Comparison of ENCODE assay signal across 18 cellular contexts in genomic region chr3:44883213-44883955, GRCh38. TPM values are rescaled to one million over a fixed set of nuclear protein-coding genes. Genes with fewer than 3 reads are reported as not detected.
A peak's percentile ranks its signal among the peaks of the same experiment; 100 is the strongest.
DNase-seq lines count a peak whose midpoint lies in the region; ATAC-seq and TF ChIP-seq lines count a peak whose summit lies in the region.
"Had no signal": no experiment of that assay in that cellular context is flagged by ENCODE, and none has a peak within 500 bp of the region (broad histone marks: within the 10 kb centered on the region; RNA-seq: fewer than 3 reads in every experiment).

No MANE protein-coding gene starts in this region.

- H3K9me3 Mint-ChIP-seq in endodermal cell: peaks cover 3% of the 10 kb centered on the region
- H3K9me3 Mint-ChIP-seq: activated naive CD8-positive, alpha-beta T cell treated with anti-CD3 and anti-CD28 coated beads, Interleukin-2, amount 10 ng/mL, durations not matched to agents 7 days and 5 days; CD8-positive, alpha-beta T cell; nephron; T-helper 1 cell treated with Interleukin-12 subunit alpha and Interleukin-12 subunit beta and Interleukin-4 antibody, amounts not matched to agents 30 μg/mL and 1 μg/mL, for 36 hours had no signal

- DNase-seq in DMS 273 (lab: John Stamatoyannopoulos, UW; ENCODE audit: unreplicated experiment): peak; percentile 4
- no peak for DNase-seq in DMS 273 treated with DMSO at 0.1 percent for 48 hours (lab: John Stamatoyannopoulos, UW)
- no peak for DNase-seq in PC-9
- peak; percentile 38 for DNase-seq in endodermal cell
- no peak for DNase-seq in trophoblast cell
- no peak for DNase-seq in LoVo (ENCODE audit: low spot score)
- DNase-seq in left lung: no peak
- DNase-seq in NK-92 treated with Interleukin-12 subunit alpha and Interleukin-12 subunit beta, amount 100 ng/mL, for 24 hours (lab: John Stamatoyannopoulos, UW): no peak
- DNase-seq: activated CD4-positive, alpha-beta T cell treated with anti-CD3 and anti-CD28 coated beads for 36 hours; activated naive CD8-positive, alpha-beta T cell treated with anti-CD3 and anti-CD28 coated beads, Interleukin-2, amount 10 ng/mL, durations not matched to agents 7 days and 5 days; CD8-positive, alpha-beta T cell; cerebellar nuclear complex had no signal

- no peak overlapping the region for H3K4me3 Mint-ChIP-seq in endodermal cell
- H3K4me3 Mint-ChIP-seq: activated CD4-positive, alpha-beta T cell treated with anti-CD3 and anti-CD28 coated beads for 36 hours; activated naive CD8-positive, alpha-beta T cell treated with anti-CD3 and anti-CD28 coated beads, Interleukin-2, amount 10 ng/mL, durations not matched to agents 7 days and 5 days; CD8-positive, alpha-beta T cell; nephron; T-helper 1 cell treated with Interleukin-12 subunit alpha and Interleukin-12 subunit beta and Interleukin-4 antibody, amounts not matched to agents 30 μg/mL and 1 μg/mL, for 36 hours had no signal

- no peaks in the 10 kb centered on the region for H3K9me2 ChIP-seq in PC-9 (ENCODE audit: insufficient read depth)

- intact Hi-C loops in PC-9 (cut with micrococcal nuclease; ENCODE audit: unreplicated experiment) (loop anchor here (10.0 kb wide), 1 partner anchor 761 kb away; no protein-coding TSS in a partner anchor), left lung (cut with DNase I) (no loop called here)

- no peak for ATAC-seq in left lung
- ATAC-seq: activated CD4-positive, alpha-beta T cell treated with anti-CD3 and anti-CD28 coated beads for 36 hours; CD8-positive, alpha-beta T cell had no signal

- H3K4me1 ChIP-seq in PC-9 (replicated peaks; ENCODE audit: insufficient read depth) (peaks cover 43% of the 10 kb centered on the region), endodermal cell (ENCODE audit: control insufficient read depth, insufficient read depth, low read length) (no peaks in the 10 kb centered on the region), trophoblast cell (ENCODE audit: control insufficient read depth in 1 of 2, insufficient read depth in 2 of 2, low read length in 2 of 2) (peaks cover 17 to 19% of the 10 kb centered on the region in 2 experiments), left lung (no peaks in the 10 kb centered on the region)

- peak overlapping the region; percentile 51 for H2BK5ac ChIP-seq in trophoblast cell (ENCODE audit: low read depth, low read length, poor library complexity)

- H2AFZ ChIP-seq in PC-9: no peak overlapping the region
- H2AFZ ChIP-seq in trophoblast cell (ENCODE audit: insufficient read depth, low read length, poor library complexity): no peak overlapping the region

- H3K4me2 ChIP-seq in PC-9 (peak overlapping the region; percentile 53), trophoblast cell (ENCODE audit: low read length) (no peak overlapping the region)

- H2AK5ac ChIP-seq in trophoblast cell (ENCODE audit: low read length): peak overlapping the region; percentile 82

- H3K14ac ChIP-seq in trophoblast cell (ENCODE audit: low read length): peak overlapping the region; percentile 57

- H4K12ac ChIP-seq in trophoblast cell (ENCODE audit: low read depth, low read length): peak overlapping the region; percentile 59

- peaks cover 39% of the 10 kb centered on the region for H3F3A ChIP-seq in PC-9 (ENCODE audit: insufficient read depth, low read depth)

- H3K79me2 ChIP-seq in PC-9 (ENCODE audit: low read depth) (no peaks in the 10 kb centered on the region), trophoblast cell (ENCODE audit: control insufficient read depth, insufficient read depth, low read length, poor library complexity) (no peaks in the 10 kb centered on the region)

- H3K4me3 ChIP-seq in PC-9: no peak overlapping the region
- no peak overlapping the region for H3K4me3 ChIP-seq in endodermal cell (ENCODE audit: low read length)
- no peak overlapping the region for H3K4me3 ChIP-seq in trophoblast cell (ENCODE audit: low read depth, low read length)
- no peak overlapping the region for H3K4me3 ChIP-seq in left lung

- no peak for TF ChIP-seq CTCF in PC-9 (conservative IDR thresholded peaks at IDR 0.05)
- peak; percentile 41 for TF ChIP-seq CTCF in endodermal cell (conservative IDR thresholded peaks at IDR 0.05)
- no peak for TF ChIP-seq CTCF in left lung (IDR thresholded peaks at IDR 0.05)

- H4K20me1 ChIP-seq in PC-9 (ENCODE audit: insufficient read depth): no peaks in the 10 kb centered on the region

- H4K91ac ChIP-seq in trophoblast cell (ENCODE audit: low read depth, low read length): peak overlapping the region; percentile 19

- POLR2A ChIA-PET in PC-9 (lab: Charles Lee; ENCODE audit: unreplicated experiment): no interaction called here

- peak overlapping the region; percentile 21 for H2BK120ac ChIP-seq in trophoblast cell (ENCODE audit: insufficient read depth, low read length, poor library complexity)

- peak overlapping the region; percentile 62 for H2BK12ac ChIP-seq in trophoblast cell (ENCODE audit: low read length)

- H3K23ac ChIP-seq in trophoblast cell (ENCODE audit: low read length): no peak overlapping the region

- TSS peak; percentile 57 for BruUV-seq in PC-9 (replicated peaks; lab: Mats Ljungman, UMichigan)

- H3K4me1 Mint-ChIP-seq in endodermal cell: no peaks in the 10 kb centered on the region
- H3K4me1 Mint-ChIP-seq: activated CD4-positive, alpha-beta T cell treated with anti-CD3 and anti-CD28 coated beads for 36 hours; activated naive CD8-positive, alpha-beta T cell treated with anti-CD3 and anti-CD28 coated beads, Interleukin-2, amount 10 ng/mL, durations not matched to agents 7 days and 5 days had no signal

- peak overlapping the region; percentile 37 for H4K8ac ChIP-seq in trophoblast cell (ENCODE audit: low read depth, low read length)

- peak overlapping the region; percentile 50 for H3K18ac ChIP-seq in trophoblast cell (ENCODE audit: low read length)

- H3K27ac ChIP-seq in PC-9 (peak overlapping the region; percentile 77), endodermal cell (ENCODE audit: low read depth, low read length) (no peak overlapping the region), trophoblast cell (ENCODE audit: low read depth, low read length) (peak overlapping the region; percentile 67), left lung (no peak overlapping the region)
- H3K27ac ChIP-seq: 22Rv1 had no signal

- H3K27me3 ChIP-seq in PC-9 (ENCODE audit: insufficient read depth, low read depth): no peaks in the 10 kb centered on the region
- H3K27me3 ChIP-seq in endodermal cell (ENCODE audit: control insufficient read depth, insufficient read depth, low read length, poor library complexity, severe bottlenecking): no peaks in the 10 kb centered on the region
- H3K27me3 ChIP-seq in trophoblast cell (ENCODE audit: insufficient read depth, low read length): no peaks in the 10 kb centered on the region
- H3K27me3 ChIP-seq in left lung: peaks cover 0 to 6% of the 10 kb centered on the region in 2 donors

- H3K9ac ChIP-seq in endodermal cell (ENCODE audit: extremely low read depth, low read length, poor library complexity, severe bottlenecking) (no peak overlapping the region), trophoblast cell (ENCODE audit: low read length) (no peak overlapping the region)

- H3K9me3 ChIP-seq in PC-9 (ENCODE audit: insufficient read depth, low read depth) (0 out of 2 replicates have a peak, but pooled peaks cover 3% of the 10 kb centered on the region), endodermal cell (ENCODE audit: control insufficient read depth, low read length) (no peaks in the 10 kb centered on the region), trophoblast cell (ENCODE audit: insufficient read depth, low read depth, low read length) (peaks cover 3% of the 10 kb centered on the region), left lung (no peaks in the 10 kb centered on the region)

- H3K36me3 Mint-ChIP-seq in endodermal cell (ENCODE audit: low read depth): no peaks in the 10 kb centered on the region
- H3K36me3 Mint-ChIP-seq: activated naive CD8-positive, alpha-beta T cell treated with anti-CD3 and anti-CD28 coated beads, Interleukin-2, amount 10 ng/mL, durations not matched to agents 7 days and 5 days; CD8-positive, alpha-beta T cell had no signal

- CTCF ChIA-PET in PC-9 (lab: Charles Lee): no interaction called here

- 90 to 94% methylated on average over 3 to 5 of the region's 5 CpGs for WGBS in endodermal cell (ENCODE audit: insufficient coverage in 1 of 2, insufficient read length in 1 of 2), 2 experiments
- WGBS in trophoblast cell (ENCODE audit: extremely low coverage, insufficient coverage, insufficient read length): no CpG with 5 or more reads among the region's 5 CpGs

- H3K36me3 ChIP-seq in PC-9 (ENCODE audit: low read depth): no peaks in the 10 kb centered on the region
- no peaks in the 10 kb centered on the region for H3K36me3 ChIP-seq in endodermal cell (ENCODE audit: control insufficient read depth, insufficient read depth, low read length)
- H3K36me3 ChIP-seq in trophoblast cell (ENCODE audit: control insufficient read depth in 1 of 2, insufficient read depth in 2 of 2, low read length in 2 of 2): no peaks in the 10 kb centered on the region
- no peaks in the 10 kb centered on the region for H3K36me3 ChIP-seq in left lung

- H3K27ac Mint-ChIP-seq in endodermal cell: no peak overlapping the region
- H3K27ac Mint-ChIP-seq: activated CD4-positive, alpha-beta T cell treated with anti-CD3 and anti-CD28 coated beads for 36 hours; activated naive CD8-positive, alpha-beta T cell treated with anti-CD3 and anti-CD28 coated beads, Interleukin-2, amount 10 ng/mL, durations not matched to agents 7 days and 5 days; CD8-positive, alpha-beta T cell; nephron; T-helper 1 cell treated with Interleukin-12 subunit alpha and Interleukin-12 subunit beta and Interleukin-4 antibody, amounts not matched to agents 30 μg/mL and 1 μg/mL, for 36 hours had no signal

- H3K27me3 Mint-ChIP-seq in endodermal cell (ENCODE audit: insufficient read depth): no peaks in the 10 kb centered on the region

- H3K4ac ChIP-seq in trophoblast cell (ENCODE audit: low read depth, low read length): no peak overlapping the region

- peaks cover 5% of the 10 kb centered on the region for H3K79me1 ChIP-seq in trophoblast cell (ENCODE audit: low read length)

RNA-seq across cellular contexts. Expression of gene TGM4, which starts 9.0 kb away (rescaled TPM):
- total RNA-seq in PC-9 (2021): 0.61 and 0.63 TPM in 2 replicates
- total RNA-seq in endodermal cell: not detected
- polyA plus RNA-seq in endodermal cell (2013, experiment 1 of 2): not detected
- not detected for polyA plus RNA-seq in endodermal cell (2013, experiment 2 of 2)
- polyA plus RNA-seq in trophoblast cell (2013): 0.17 and 0.18 TPM in 2 replicates
- not detected for total RNA-seq in left lung
- total RNA-seq: activated CD4-positive, alpha-beta T cell treated with anti-CD3 and anti-CD28 coated beads for 36 hours; activated naive CD8-positive, alpha-beta T cell treated with anti-CD3 and anti-CD28 coated beads, Interleukin-2, amount 10 ng/mL, durations not matched to agents 7 days and 5 days; CD8-positive, alpha-beta T cell; liver; NCI-H460; urinary bladder had no signal
- polyA plus RNA-seq: liver, urinary bladder had no signal

RNA-seq across cellular contexts. Expression of gene TMEM42, which starts 21.7 kb away (rescaled TPM):
- total RNA-seq in PC-9 (2021) (18.2 and 22.4 TPM in 2 replicates), endodermal cell (10 to 100 TPM; 12.1 to 16.9 TPM), left lung (10 to 100 TPM; 14.2 to 18.4 TPM)
- polyA plus RNA-seq in endodermal cell (2013, experiment 1 of 2): 18.1 TPM
- polyA plus RNA-seq in endodermal cell (2013, experiment 2 of 2): 16.3 TPM
- polyA plus RNA-seq in trophoblast cell (2013): 4.9 and 5.7 TPM in 2 replicates

Comparison
In these comparisons a context has a peak if more than half of its experiments do, and no peak if none do; other contexts are left out.
1. DNase-seq: peak in DMS 273 (single experiment) and endodermal cell (single experiment); none in DMS 273 treated with DMSO at 0.1 percent for 48 hours (single experiment), PC-9 (0 of 2), trophoblast cell (0 of 2), LoVo (single experiment), left lung (0 of 2) and NK-92 treated with Interleukin-12 subunit alpha and Interleukin-12 subunit beta, amount 100 ng/mL, for 24 hours (single experiment).
2. H3K27ac ChIP-seq: peak in PC-9 (single experiment) and trophoblast cell (single experiment); none in endodermal cell (single experiment) and left lung (0 of 2).